ENCODE assay signal across 14 cellular contexts in the genomic region with DNA sequence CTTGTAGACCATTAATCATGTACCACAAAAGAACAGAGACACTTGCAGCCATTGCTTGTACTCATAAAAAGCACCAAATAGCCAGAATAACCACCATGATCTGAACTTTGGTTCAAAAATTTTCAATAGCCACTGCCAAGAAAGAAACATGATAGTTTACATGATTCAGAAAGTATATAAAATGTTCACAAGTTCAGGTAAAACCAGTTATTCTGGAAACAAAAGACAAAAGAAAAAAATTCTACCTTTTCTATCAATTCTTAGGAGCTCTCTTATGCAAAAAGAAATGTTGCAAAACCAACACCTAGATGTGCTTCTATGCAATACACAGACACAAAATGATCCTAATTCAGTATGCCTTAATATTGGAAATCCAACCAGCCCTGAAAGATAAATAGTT.
DNase-seq lines count a peak whose midpoint lies in the region; TF ChIP-seq lines count a peak whose summit lies in the region.
"Had no signal": no experiment of that assay in that cellular context is flagged by ENCODE, and none has a peak within 500 bp of the region (broad histone marks: within the 10 kb centered on the region; RNA-seq: fewer than 3 reads in every experiment).

No MANE protein-coding gene starts in this region.

- no TSS peak for BruUV-seq in PC-9 (replicated peaks; lab: Mats Ljungman, UMichigan)

- no peak overlapping the region for H3K4me3 ChIP-seq in KMS-11 (IDR thresholded peaks at IDR 0.05; ENCODE audit: insufficient read depth, low read depth, low read length)
- peak overlapping the region; percentile 33; the same call in 1 of the 2 replicates for H3K4me3 ChIP-seq in PC-9
- H3K4me3 ChIP-seq in ovary, result no peak overlapping the region
- H3K4me3 ChIP-seq: BLaER1 had no signal

- no peaks in the 10 kb centered on the region for H3K27me3 Mint-ChIP-seq in type B pancreatic cell

- H3K36me3 Mint-ChIP-seq in type B pancreatic cell, result no peaks in the 10 kb centered on the region

- no peaks in the 10 kb centered on the region for H3K9me3 Mint-ChIP-seq in type B pancreatic cell

- TF ChIP-seq CTCF in KMS-11 (conservative IDR thresholded peaks at IDR 0.05; ENCODE audit: low read depth, low read length) (no peak), PC-9 (conservative IDR thresholded peaks at IDR 0.05) (no peak), type B pancreatic cell (conservative IDR thresholded peaks at IDR 0.05) (no peak), ovary (IDR thresholded peaks at IDR 0.05) (no peak)

- H3F3A ChIP-seq in PC-9 (ENCODE audit: insufficient read depth, low read depth), result 0 out of 2 replicates have a peak, but pooled peaks cover 3% of the 10 kb centered on the region

- intact Hi-C loops in PC-9 (cut with micrococcal nuclease; ENCODE audit: unreplicated experiment), result loop anchor here (5.0 kb wide), 1 partner anchor 108 kb away; the partner anchor contains the start of gene PCLO
- intact Hi-C loops in ovary (cut with DNase I), result no loop called here

- H3K4me1 Mint-ChIP-seq in type B pancreatic cell (ENCODE audit: unreplicated experiment), result peaks cover 4% of the 10 kb centered on the region

- H4K20me1 ChIP-seq in KMS-11 (ENCODE audit: insufficient read depth) (no peaks in the 10 kb centered on the region), PC-9 (ENCODE audit: insufficient read depth) (no peaks in the 10 kb centered on the region)
- H4K20me1 ChIP-seq: BLaER1 had no signal

- no peaks in the 10 kb centered on the region for H3K9me2 ChIP-seq in PC-9 (ENCODE audit: insufficient read depth)

- peak; percentile 13 for DNase-seq in NCI-H2196 (lab: John Stamatoyannopoulos, UW; ENCODE audit: unreplicated experiment)
- no peak for DNase-seq in NCI-H2196 treated with DMSO at 0.1 percent for 48 hours (lab: John Stamatoyannopoulos, UW; ENCODE audit: unreplicated experiment)
- DNase-seq in PC-9, result peak in 1 of 2 experiments; percentile 82
- DNase-seq in type B pancreatic cell (ENCODE audit: extremely low spot score, unreplicated experiment), result no peak
- DNase-seq in SIG-M5 (lab: John Stamatoyannopoulos, UW), result no peak
- DNase-seq in foreskin melanocyte, result no peak
- no peak for DNase-seq in ovary
- DNase-seq: AML-193, DMS79, HCEC 1CT, HFFc6 had no signal

- H3K79me2 ChIP-seq in KMS-11 (ENCODE audit: insufficient read depth, low read depth) (no peaks in the 10 kb centered on the region), PC-9 (ENCODE audit: low read depth) (no peaks in the 10 kb centered on the region)

- H3K27ac ChIP-seq in KMS-11 (no peak overlapping the region), PC-9 (no peak overlapping the region), ovary (no peak overlapping the region)
- H3K27ac ChIP-seq: 22Rv1, BLaER1 had no signal

- H3K27me3 ChIP-seq in KMS-11 (ENCODE audit: insufficient read depth, low read depth), result no peaks in the 10 kb centered on the region
- H3K27me3 ChIP-seq in PC-9 (ENCODE audit: insufficient read depth, low read depth), result no peaks in the 10 kb centered on the region
- no peaks in the 10 kb centered on the region for H3K27me3 ChIP-seq in ovary
- H3K27me3 ChIP-seq: BLaER1 had no signal

- H3K27ac Mint-ChIP-seq in type B pancreatic cell, result peak overlapping the region; percentile 32
- H3K27ac Mint-ChIP-seq: HFFc6 had no signal

- no peak overlapping the region for H2AFZ ChIP-seq in KMS-11 (ENCODE audit: low read depth)
- no peak overlapping the region for H2AFZ ChIP-seq in PC-9

- TF ChIP-seq POLR2A in ovary (IDR thresholded peaks at IDR 0.05), result no peak

- no peak for TF ChIP-seq EP300 in ovary (IDR thresholded peaks at IDR 0.05)

- no peak overlapping the region for H3K9ac ChIP-seq in KMS-11
- H3K9ac ChIP-seq: BLaER1 had no signal

- H3K4me2 ChIP-seq in KMS-11 (peak overlapping the region; percentile 14; the same call in 1 of the 2 replicates), PC-9 (peak overlapping the region; percentile 62)
- H3K4me2 ChIP-seq: BLaER1 had no signal

- H3K4me1 ChIP-seq in KMS-11 (ENCODE audit: low read depth, poor library complexity, severe bottlenecking) (no peaks in the 10 kb centered on the region), PC-9 (replicated peaks; ENCODE audit: insufficient read depth) (peaks cover 31% of the 10 kb centered on the region), ovary (ENCODE audit: insufficient read depth) (no peaks in the 10 kb centered on the region)
- H3K4me1 ChIP-seq: BLaER1 had no signal

- POLR2A ChIA-PET in PC-9 (lab: Charles Lee; ENCODE audit: unreplicated experiment), result interaction anchor here (0.6 kb wide), 1 partner anchor 93 kb away, joined by 3 read pairs; no protein-coding TSS in a partner anchor

- CTCF ChIA-PET in PC-9 (lab: Charles Lee), result no interaction called here

- H3K36me3 ChIP-seq in KMS-11 (ENCODE audit: insufficient read depth) (no peaks in the 10 kb centered on the region), PC-9 (ENCODE audit: low read depth) (no peaks in the 10 kb centered on the region), ovary (no peaks in the 10 kb centered on the region)
- H3K36me3 ChIP-seq: BLaER1 had no signal

- peak overlapping the region; percentile 29 for H3K4me3 Mint-ChIP-seq in type B pancreatic cell
- H3K4me3 Mint-ChIP-seq: HFFc6 had no signal

- H3K9me3 ChIP-seq in PC-9 (ENCODE audit: insufficient read depth, low read depth), result no peaks in the 10 kb centered on the region; the same call in 1 of the 2 replicates
- H3K9me3 ChIP-seq in ovary, result no peaks in the 10 kb centered on the region
- H3K9me3 ChIP-seq: BLaER1 had no signal
